Comparison of ENCODE assay signal across 22 cellular contexts in genomic region chr2:106020032-106020431, GRCh38.
DNase-seq lines count a peak whose midpoint lies in the region; ATAC-seq and TF ChIP-seq lines count a peak whose summit lies in the region.
"Had no signal": no experiment of that assay in that cellular context is flagged by ENCODE, and none has a peak within 500 bp of the region (broad histone marks: within the 10 kb centered on the region; RNA-seq: fewer than 3 reads in every experiment).

No MANE protein-coding gene starts in this region.

- no peak overlapping the region for H3K27ac Mint-ChIP-seq in osteocyte (ENCODE audit: unreplicated experiment)
- H3K27ac Mint-ChIP-seq: activated naive CD8-positive, alpha-beta T cell treated with anti-CD3 and anti-CD28 coated beads for 36 hours; CD14-positive monocyte; T-helper 2 cell treated with Interferon-gamma antibody and Interleukin-4, amounts not matched to agents 5 μg/mL and 100 μg/mL, for 36 hours had no signal

- H3K27me3 Mint-ChIP-seq in osteocyte (ENCODE audit: unreplicated experiment), result peaks cover 30% of the 10 kb centered on the region
- H3K27me3 Mint-ChIP-seq: activated naive CD8-positive, alpha-beta T cell treated with anti-CD3 and anti-CD28 coated beads for 36 hours had no signal

- H3K4me3 ChIP-seq in AG10803 (ENCODE audit: low read length) (no peak overlapping the region), fibroblast of the aortic adventitia (ENCODE audit: low read depth, low read length) (no peak overlapping the region)
- H3K4me3 ChIP-seq: cardiac muscle cell, left lung, pancreas, smooth muscle cell, suprapubic skin had no signal

- DNase-seq in AG10803 (ENCODE audit: low read depth), result peak; percentile 6
- DNase-seq in astrocyte of the hippocampus (ENCODE audit: low read depth, low spot score), result peak; percentile 48
- DNase-seq in fibroblast of the aortic adventitia (ENCODE audit: low read depth), result peak; percentile 31
- DNase-seq in osteocyte (ENCODE audit: extremely low spot score, unreplicated experiment), result peak; percentile 25
- DNase-seq in SIG-M5 treated with dmso at 0.1 percent for 504 hours (lab: John Stamatoyannopoulos, UW; ENCODE audit: unreplicated experiment), result no peak
- DNase-seq in activated CD4-positive, alpha-beta T cell treated with anti-CD3 and anti-CD28 coated beads, Interleukin-2, amount 50 U/mL, for 1 hour, result no peak
- DNase-seq in NK-92 (lab: John Stamatoyannopoulos, UW; ENCODE audit: unreplicated experiment), result no peak
- DNase-seq: ACHN; activated CD4-positive, CD25-positive, alpha-beta regulatory T cell; activated naive CD8-positive, alpha-beta T cell treated with anti-CD3 and anti-CD28 coated beads for 36 hours; effector memory CD4-positive, alpha-beta T cell; foreskin fibroblast; left lung; pancreas; PC-3; stimulated activated CD8-positive, alpha-beta memory T cell treated with anti-CD3 and anti-CD28 coated beads, Interleukin-4, amount 100 ng/mL, for 48 hours had no signal

- no peaks in the 10 kb centered on the region for H3K9me3 Mint-ChIP-seq in osteocyte (ENCODE audit: unreplicated experiment)
- H3K9me3 Mint-ChIP-seq: activated naive CD8-positive, alpha-beta T cell treated with anti-CD3 and anti-CD28 coated beads for 36 hours; T-helper 2 cell treated with Interferon-gamma antibody and Interleukin-4, amounts not matched to agents 5 μg/mL and 100 μg/mL, for 36 hours had no signal

- H3K4me3 Mint-ChIP-seq in osteocyte (ENCODE audit: unreplicated experiment), result no peak overlapping the region
- H3K4me3 Mint-ChIP-seq: activated naive CD8-positive, alpha-beta T cell treated with anti-CD3 and anti-CD28 coated beads for 36 hours; CD14-positive monocyte; T-helper 2 cell treated with Interferon-gamma antibody and Interleukin-4, amounts not matched to agents 5 μg/mL and 100 μg/mL, for 36 hours had no signal

- ATAC-seq in HG03139 (IDR thresholded peaks at IDR 0.05; ENCODE audit: unreplicated experiment), result no peak
- ATAC-seq: left lung, pancreas, PC-3 had no signal

- no peaks in the 10 kb centered on the region for H3K36me3 Mint-ChIP-seq in osteocyte (ENCODE audit: unreplicated experiment)
- H3K36me3 Mint-ChIP-seq: activated naive CD8-positive, alpha-beta T cell treated with anti-CD3 and anti-CD28 coated beads for 36 hours; CD14-positive monocyte had no signal

- H3K4me1 Mint-ChIP-seq in osteocyte (ENCODE audit: unreplicated experiment), result peaks cover 16% of the 10 kb centered on the region
- H3K4me1 Mint-ChIP-seq: CD14-positive monocyte had no signal

- no peak for TF ChIP-seq CTCF in AG10803 (conservative IDR thresholded peaks at IDR 0.05; ENCODE audit: low read length)
- no peak for TF ChIP-seq CTCF in fibroblast of the aortic adventitia (IDR thresholded peaks at IDR 0.05; ENCODE audit: insufficient read depth, low read length)
- no peak for TF ChIP-seq CTCF in osteocyte (IDR thresholded peaks at IDR 0.05)

Comparison
In these comparisons a context has a peak if more than half of its experiments do, and no peak if none do; other contexts are left out.
1. DNase-seq: peak in AG10803 (single experiment), astrocyte of the hippocampus (single experiment), fibroblast of the aortic adventitia (single experiment) and osteocyte (single experiment); none in SIG-M5 treated with dmso at 0.1 percent for 504 hours (single experiment), activated CD4-positive, alpha-beta T cell treated with anti-CD3 and anti-CD28 coated beads, Interleukin-2, amount 50 U/mL, for 1 hour (single experiment) and NK-92 (single experiment).